ENCODE assay signal across 8 cellular contexts in genomic region chr1:202192770-202193613, GRCh38. TPM values are rescaled to one million over a fixed set of nuclear protein-coding genes. Genes with fewer than 3 reads are reported as not detected.
DNase-seq lines count a peak whose midpoint lies in the region; ATAC-seq and TF ChIP-seq lines count a peak whose summit lies in the region.

No MANE protein-coding gene starts in this region.

- CTCF ChIA-PET in CD8-positive, alpha-beta memory T cell (lab: Charles Lee) = interaction anchor here (0.7 to 4.7 kb wide), 30 partner anchors 8 to 533 kb away, joined by 3 to 64 read pairs (median 4); partner anchors contain the start of gene PTPN7
- CTCF ChIA-PET in HCT116 (lab: Charles Lee) = interaction anchor here (0.7 to 1.8 kb wide), 16 partner anchors 8 to 527 kb away, joined by 3 to 36 read pairs (median 4); no protein-coding TSS in a partner anchor

- H3K9me3 ChIP-seq in CD8-positive, alpha-beta memory T cell (ENCODE audit: low read length) = no peaks in the 10 kb centered on the region
- H3K9me3 ChIP-seq in HCT116 (ENCODE audit: control insufficient read depth in 1 of 2, insufficient read depth in 1 of 2, low read depth in 1 of 2, low read length in 2 of 2) (no peaks in the 10 kb centered on the region), aorta (ENCODE audit: control insufficient read depth, low read length) (no peaks in the 10 kb centered on the region)

- peaks cover 14 to 25% of the 10 kb centered on the region in 2 donors for H3K27me3 Mint-ChIP-seq in CD8-positive, alpha-beta memory T cell

- H3K9ac ChIP-seq in HCT116 (ENCODE audit: low read length) = no peak overlapping the region

- no peak overlapping the region for H3K4me3 ChIP-seq in CD8-positive, alpha-beta memory T cell (ENCODE audit: low read length)
- H3K4me3 ChIP-seq in HCT116 (replicated peaks in 1 of 2; ENCODE audit: low read depth in 1 of 2, low read length in 2 of 2) (no peak overlapping the region), aorta (ENCODE audit: low read length in 2 of 2) (peak overlapping the region; percentile 64 to 89)

- peak; percentile 88 for TF ChIP-seq RAD21 in HCT116 (IDR thresholded peaks at IDR 0.05; ENCODE audit: low read depth)

- peak overlapping the region in 3 of 7 donors; percentile 58 to 84 (median 63) for H3K4me3 Mint-ChIP-seq in CD8-positive, alpha-beta memory T cell

- no peaks in the 10 kb centered on the region for H3K36me3 Mint-ChIP-seq in CD8-positive, alpha-beta memory T cell

- H3K9me3 Mint-ChIP-seq in CD8-positive, alpha-beta memory T cell = no peaks in the 10 kb centered on the region

- no peaks in the 10 kb centered on the region for H3K9me2 ChIP-seq in HCT116 (ENCODE audit: insufficient read depth)

- POLR2A ChIA-PET in CD8-positive, alpha-beta memory T cell (lab: Charles Lee) = interaction anchor here (0.6 kb wide), 1 partner anchor 89 kb away, joined by 3 read pairs; no protein-coding TSS in a partner anchor
- POLR2A ChIA-PET in HCT116 (lab: Charles Lee) = no interaction called here

- H3K27me3 ChIP-seq in CD8-positive, alpha-beta memory T cell (ENCODE audit: insufficient read depth, low read length, poor library complexity, severe bottlenecking) = peaks cover 13% of the 10 kb centered on the region
- H3K27me3 ChIP-seq in HCT116 (ENCODE audit: insufficient read depth, low read length) (no peaks in the 10 kb centered on the region; the same call in 1 of the 2 replicates), aorta (ENCODE audit: control insufficient read depth in 1 of 2, insufficient read depth in 2 of 2, low read length in 1 of 2) (no peaks in the 10 kb centered on the region)

- peak; percentile 38 to 69 (median 47) for DNase-seq in CD8-positive, alpha-beta memory T cell
- DNase-seq in HCT116 (ENCODE audit: low read depth, low spot score) = no peak
- peak; percentile 47 for DNase-seq in RKO (ENCODE audit: low spot score)
- peak; percentile 29 for DNase-seq in activated effector memory CD4-positive, alpha-beta T cell treated with Interleukin-2 at 50 U/mL for 16 hours
- DNase-seq in germinal center (ENCODE audit: low spot score) = peak; percentile 67
- DNase-seq in pons (ENCODE audit: low spot score) = peak; percentile 23
- DNase-seq in aorta = peak; percentile 67 to 90

- no peak overlapping the region for H2AFZ ChIP-seq in HCT116 (ENCODE audit: low read depth, low read length, poor library complexity, severe bottlenecking)

- TF ChIP-seq POLR2A in HCT116 (IDR thresholded peaks at IDR 0.05; ENCODE audit: borderline replicate concordance, extremely low read depth, insufficient read depth, insufficient read length) = no peak

- H3K36me3 ChIP-seq in CD8-positive, alpha-beta memory T cell (ENCODE audit: insufficient read depth, low read length) = no peaks in the 10 kb centered on the region
- H3K36me3 ChIP-seq in HCT116 (ENCODE audit: control insufficient read depth in 1 of 2, insufficient read depth in 2 of 2, low read length in 2 of 2) (no peaks in the 10 kb centered on the region), aorta (ENCODE audit: control insufficient read depth in 1 of 2, insufficient read depth in 2 of 2, low read length in 1 of 2) (no peaks in the 10 kb centered on the region)

- peak; percentile 83 to 96 (median 90) for TF ChIP-seq CTCF in HCT116 (IDR thresholded peaks at IDR 0.05 in 2 of 3, conservative IDR thresholded peaks at IDR 0.05 in 1 of 3; ENCODE audit: borderline replicate concordance in 1 of 3, insufficient read depth in 1 of 3, low read depth in 2 of 3, low read length in 2 of 3)

- H3K27ac ChIP-seq in CD8-positive, alpha-beta memory T cell (ENCODE audit: low read depth, low read length) = no peak overlapping the region
- H3K27ac ChIP-seq in HCT116 (ENCODE audit: low read depth, low read length) = no peak overlapping the region
- H3K27ac ChIP-seq in aorta (ENCODE audit: low read depth in 1 of 2, low read length in 2 of 2) = peak overlapping the region in 1 of 2 donors; percentile 84

- ATAC-seq in HCT116 = peak; percentile 67
- peak; percentile 79 for ATAC-seq in aorta (ENCODE audit: low FRiP score)
- no peak for ATAC-seq in GM19463 (IDR thresholded peaks at IDR 0.05; ENCODE audit: unreplicated experiment)

- no peaks in the 10 kb centered on the region for H3K79me2 ChIP-seq in HCT116 (ENCODE audit: insufficient read depth, low read length)

- intact Hi-C loops in HCT116 (cut with micrococcal nuclease) (loop anchor here (1.0 to 5.0 kb wide), 2 partner anchors 44 to 122 kb away; no protein-coding TSS in a partner anchor), aorta (cut with DNase I) (loop anchor here (1.0 to 2.0 kb wide), 3 partner anchors 14 to 122 kb away; no protein-coding TSS in a partner anchor)

- peaks cover 19 to 29% (median 19%) of the 10 kb centered on the region in 3 donors for H3K4me1 Mint-ChIP-seq in CD8-positive, alpha-beta memory T cell

- no peaks in the 10 kb centered on the region for H4K20me1 ChIP-seq in HCT116 (ENCODE audit: insufficient read depth)

- no TSS peak for BruUV-seq in HCT116 (replicated peaks; lab: Mats Ljungman, UMichigan)

- peak overlapping the region in 1 of 8 donors; percentile 75 for H3K27ac Mint-ChIP-seq in CD8-positive, alpha-beta memory T cell

- peaks cover 18% of the 10 kb centered on the region for H3K4me1 ChIP-seq in CD8-positive, alpha-beta memory T cell (ENCODE audit: insufficient read depth, low read length)
- H3K4me1 ChIP-seq in HCT116 (ENCODE audit: control insufficient read depth in 1 of 2, insufficient read depth in 2 of 2, low read length in 2 of 2) = no peaks in the 10 kb centered on the region
- no peaks in the 10 kb centered on the region for H3K4me1 ChIP-seq in aorta (ENCODE audit: control insufficient read depth in 1 of 2, insufficient read depth in 2 of 2, low read length in 2 of 2)

- 11 to 14% methylated on average over 18 of the region's 18 CpGs for WGBS in aorta, 2 donors

- RAD21 ChIA-PET in HCT116 (lab: Charles Lee; ENCODE audit: low non-redundant PET in 1 of 2, low total read pairs in 2 of 2, uncharacterized antibody in 2 of 2, unreplicated experiment in 2 of 2) = interaction anchor here in 1 of 2 experiments (0.8 to 1.3 kb wide), 3 partner anchors 82 to 124 kb away, joined by 3 to 5 read pairs (median 3); no protein-coding TSS in a partner anchor

- no peak overlapping the region for H3K4me2 ChIP-seq in HCT116 (ENCODE audit: low read length)

TF ChIP-seq in HCT116, 20 proteins besides CTCF, POLR2A, EP300 and RAD21:
- TF ChIP-seq EZH2 (IDR thresholded peaks at IDR 0.05) (no peak), FOSL1 (IDR thresholded peaks at IDR 0.05; ENCODE audit: low read depth) (no peak), YY1 (IDR thresholded peaks at IDR 0.05; ENCODE audit: extremely low read depth, insufficient replicate concordance, low read depth, low read length) (no peak), MAX (IDR thresholded peaks at IDR 0.05) (no peak), ZBTB33 (IDR thresholded peaks at IDR 0.05; ENCODE audit: extremely low read depth, insufficient replicate concordance, low read length) (no peak), SRF (IDR thresholded peaks at IDR 0.05; ENCODE audit: low read depth) (no peak), CEBPB (IDR thresholded peaks at IDR 0.05; ENCODE audit: low read depth) (no peak), TCF7L2 (IDR thresholded peaks at IDR 0.05; ENCODE audit: borderline replicate concordance, extremely low read depth, insufficient read depth, insufficient read length) (no peak), ELF1 (IDR thresholded peaks at IDR 0.05; ENCODE audit: borderline replicate concordance, low read depth) (no peak), ZFX (IDR thresholded peaks at IDR 0.05) (no peak)
TF ChIP-seq in HCT116: peak in this region for 0.

RNA-seq across cellular contexts. Expression of gene LGR6, which starts 0.6 kb away (rescaled TPM):
- total RNA-seq in CD8-positive, alpha-beta memory T cell = under 1 TPM; 0.40 to 0.53 TPM
- polyA plus RNA-seq in CD8-positive, alpha-beta memory T cell = 3.1 TPM
- total RNA-seq in HCT116 (2021; ENCODE audit: unreplicated experiment) (0.20 TPM), aorta (10 to 100 TPM; 31.7 to 35.6 TPM)
- 0.48 and 1.2 TPM in 2 replicates for polyA plus RNA-seq in HCT116 (2012)
- polyA plus RNA-seq in aorta = 10 to 100 TPM; 11.6 to 67.8 TPM

RNA-seq across cellular contexts. Expression of gene PTPN7, which starts 32.6 kb away (rescaled TPM):
- total RNA-seq in CD8-positive, alpha-beta memory T cell = 100 to 1,000 TPM; 446 to 449 TPM
- 91.4 TPM for polyA plus RNA-seq in CD8-positive, alpha-beta memory T cell
- total RNA-seq in HCT116 (2021; ENCODE audit: unreplicated experiment) = 0.76 TPM
- polyA plus RNA-seq in HCT116 (2012) = 0.12 and 0.25 TPM in 2 replicates
- total RNA-seq in aorta = 1 to 10 TPM; 3.4 to 5.7 TPM
- polyA plus RNA-seq in aorta = 1 to 10 TPM in 1 of 2 donors, under 1 TPM in 1; 0.33 to 3.4 TPM

RNA-seq across cellular contexts. Expression of gene ARL8A, which starts 48.5 kb away (rescaled TPM):
- total RNA-seq in CD8-positive, alpha-beta memory T cell = 10 to 100 TPM; 50.2 to 51.4 TPM
- polyA plus RNA-seq in CD8-positive, alpha-beta memory T cell = 12.3 TPM
- total RNA-seq in HCT116 (2021; ENCODE audit: unreplicated experiment) (45.6 TPM), aorta (10 to 100 TPM; 66.3 to 87.7 TPM)
- polyA plus RNA-seq in HCT116 (2012) = 35.2 and 36.4 TPM in 2 replicates
- polyA plus RNA-seq in aorta = 10 to 100 TPM; 21.8 to 32.2 TPM

Comparison
In these comparisons a context has a peak if more than half of its experiments do, and no peak if none do; other contexts are left out.
1. H3K4me3 ChIP-seq: peak in aorta (2 of 2); none in CD8-positive, alpha-beta memory T cell (single experiment) and HCT116 (0 of 2).
2. RNA of gene LGR6, which starts 0.6 kb away (total RNA-seq): 31.7 to 35.6 TPM in aorta; 0.40 to 0.53 TPM in CD8-positive, alpha-beta memory T cell and 0.20 TPM in HCT116 (single experiment); every median in the first group is over 10 times any median in the second.
3. RNA of gene PTPN7, which starts 32.6 kb away (total RNA-seq): 446 to 449 TPM in CD8-positive, alpha-beta memory T cell; 3.4 to 5.7 TPM in aorta and 0.76 TPM in HCT116 (single experiment); every median in the first group is over 10 times any median in the second.